Comparison of ENCODE assay signal across 32 cellular contexts in genomic region chr13:90518398-90518797, GRCh38.
"Had no signal": no experiment of that assay in that cellular context is flagged by ENCODE, and none has a peak within 500 bp of the region (broad histone marks: within the 10 kb centered on the region; RNA-seq: fewer than 3 reads in every experiment).

No MANE protein-coding gene starts in this region.

- DNase-seq: activated CD4-positive, alpha-beta memory T cell treated with anti-CD3 and anti-CD28 coated beads, Interleukin-2, amount 10 ng/mL, durations not matched to agents 7 days and 5 days; activated CD4-positive, alpha-beta T cell treated with anti-CD3 and anti-CD28 coated beads for 1 hour; activated CD4-positive, alpha-beta T cell treated with anti-CD3 and anti-CD28 coated beads for 4 hours; activated CD4-positive, alpha-beta T cell treated with anti-CD3 and anti-CD28 coated beads, Interleukin-2, amount 10 ng/mL, durations not matched to agents 7 days and 5 days; activated CD4-positive, alpha-beta T cell treated with anti-CD3 and anti-CD28 coated beads, Interleukin-2, amount 50 U/mL, for 4 hours; activated CD8-positive, alpha-beta memory T cell treated with anti-CD3 and anti-CD28 coated beads, Interleukin-2, amount 50 U/mL, for 48 hours; activated gamma-delta T cell; activated naive CD4-positive, alpha-beta T cell; activated naive CD4-positive, alpha-beta T cell treated with anti-CD3 and anti-CD28 coated beads, Interleukin-2, amount 10 ng/mL, durations not matched to agents 7 days and 5 days; activated naive CD8-positive, alpha-beta T cell treated with anti-CD3 and anti-CD28 coated beads, Interleukin-2, amount 10 ng/mL, durations not matched to agents 7 days and 5 days; activated T-cell treated with anti-CD3 and anti-CD28 coated beads for 4 hours; activated T-cell treated with anti-CD3 and anti-CD28 coated beads, Interleukin-2, amount 50 U/mL, for 24 hours; activated T-cell treated with anti-CD3 and anti-CD28 coated beads, Interleukin-2, amount 50 U/mL, for 72 hours; central memory CD4-positive, alpha-beta T cell; cerebellar nuclear complex; colonic mucosa; effector CD8-positive, alpha-beta T cell; esophagus squamous epithelium; foreskin melanocyte; heart right ventricle; T-helper 2 cell had no signal

- H3K9me3 ChIP-seq: colonic mucosa had no signal

- H3K27ac ChIP-seq: ascending aorta, breast epithelium, cardiac muscle cell, colonic mucosa, epithelial cell of prostate, esophagus squamous epithelium, gastroesophageal sphincter, heart right ventricle, VCaP had no signal

- ATAC-seq: activated naive CD4-positive, alpha-beta T cell treated with anti-CD3 and anti-CD28 coated beads, Interleukin-2, amount 50 U/mL, for 72 hours; activated T-cell treated with anti-CD3 and anti-CD28 coated beads, Interleukin-2, amount 50 U/mL, for 72 hours; gastroesophageal sphincter; heart right ventricle; WTC11 had no signal

- H3K4me3 ChIP-seq: ascending aorta, breast epithelium, cardiac muscle cell, colonic mucosa, esophagus squamous epithelium, gastroesophageal sphincter, heart right ventricle had no signal

- H3K4me1 ChIP-seq: ascending aorta, breast epithelium, colonic mucosa, esophagus squamous epithelium, gastroesophageal sphincter, heart right ventricle had no signal

- H3K36me3 Mint-ChIP-seq: activated naive CD4-positive, alpha-beta T cell treated with anti-CD3 and anti-CD28 coated beads, Interleukin-2, amount 10 ng/mL, durations not matched to agents 7 days and 5 days; activated naive CD8-positive, alpha-beta T cell treated with anti-CD3 and anti-CD28 coated beads, Interleukin-2, amount 10 ng/mL, durations not matched to agents 7 days and 5 days had no signal

- H3K4me3 Mint-ChIP-seq: activated CD4-positive, alpha-beta memory T cell treated with anti-CD3 and anti-CD28 coated beads, Interleukin-2, amount 10 ng/mL, durations not matched to agents 7 days and 5 days; activated CD4-positive, alpha-beta T cell treated with anti-CD3 and anti-CD28 coated beads, Interleukin-2, amount 10 ng/mL, durations not matched to agents 7 days and 5 days; activated naive CD4-positive, alpha-beta T cell treated with anti-CD3 and anti-CD28 coated beads, Interleukin-2, amount 10 ng/mL, durations not matched to agents 7 days and 5 days; activated naive CD8-positive, alpha-beta T cell treated with anti-CD3 and anti-CD28 coated beads, Interleukin-2, amount 10 ng/mL, durations not matched to agents 7 days and 5 days; activated T-cell treated with anti-CD3 and anti-CD28 coated beads, Interleukin-2, amount 50 U/mL, for 24 hours; activated T-cell treated with anti-CD3 and anti-CD28 coated beads, Interleukin-2, amount 50 U/mL, for 72 hours; brain; WTC11 had no signal

- H3K27me3 Mint-ChIP-seq: activated CD4-positive, alpha-beta memory T cell treated with anti-CD3 and anti-CD28 coated beads, Interleukin-2, amount 10 ng/mL, durations not matched to agents 7 days and 5 days; activated CD4-positive, alpha-beta T cell treated with anti-CD3 and anti-CD28 coated beads, Interleukin-2, amount 10 ng/mL, durations not matched to agents 7 days and 5 days; activated naive CD4-positive, alpha-beta T cell treated with anti-CD3 and anti-CD28 coated beads, Interleukin-2, amount 10 ng/mL, durations not matched to agents 7 days and 5 days; activated naive CD8-positive, alpha-beta T cell treated with anti-CD3 and anti-CD28 coated beads, Interleukin-2, amount 10 ng/mL, durations not matched to agents 7 days and 5 days; activated T-cell treated with anti-CD3 and anti-CD28 coated beads, Interleukin-2, amount 50 U/mL, for 24 hours; brain had no signal

- FAIRE-seq: endometrium, endothelial cell of umbilical vein had no signal

- H3K27me3 ChIP-seq: ascending aorta, breast epithelium, cardiac muscle cell, colonic mucosa, esophagus squamous epithelium, gastroesophageal sphincter, heart right ventricle had no signal

- H3K4me1 Mint-ChIP-seq: activated CD4-positive, alpha-beta memory T cell treated with anti-CD3 and anti-CD28 coated beads, Interleukin-2, amount 10 ng/mL, durations not matched to agents 7 days and 5 days; activated CD4-positive, alpha-beta T cell treated with anti-CD3 and anti-CD28 coated beads, Interleukin-2, amount 10 ng/mL, durations not matched to agents 7 days and 5 days; activated naive CD4-positive, alpha-beta T cell treated with anti-CD3 and anti-CD28 coated beads, Interleukin-2, amount 10 ng/mL, durations not matched to agents 7 days and 5 days; activated naive CD8-positive, alpha-beta T cell treated with anti-CD3 and anti-CD28 coated beads, Interleukin-2, amount 10 ng/mL, durations not matched to agents 7 days and 5 days; WTC11 had no signal

- H3K27ac Mint-ChIP-seq: activated CD4-positive, alpha-beta memory T cell treated with anti-CD3 and anti-CD28 coated beads, Interleukin-2, amount 10 ng/mL, durations not matched to agents 7 days and 5 days; activated CD4-positive, alpha-beta T cell treated with anti-CD3 and anti-CD28 coated beads, Interleukin-2, amount 10 ng/mL, durations not matched to agents 7 days and 5 days; activated naive CD4-positive, alpha-beta T cell treated with anti-CD3 and anti-CD28 coated beads, Interleukin-2, amount 10 ng/mL, durations not matched to agents 7 days and 5 days; activated naive CD4-positive, alpha-beta T cell treated with anti-CD3 and anti-CD28 coated beads, Interleukin-2, amount 50 U/mL, for 72 hours; activated naive CD8-positive, alpha-beta T cell treated with anti-CD3 and anti-CD28 coated beads, Interleukin-2, amount 10 ng/mL, durations not matched to agents 7 days and 5 days; activated T-cell treated with anti-CD3 and anti-CD28 coated beads, Interleukin-2, amount 50 U/mL, for 24 hours; activated T-cell treated with anti-CD3 and anti-CD28 coated beads, Interleukin-2, amount 50 U/mL, for 72 hours; WTC11 had no signal

- H3K36me3 ChIP-seq: ascending aorta, breast epithelium, cardiac muscle cell, colonic mucosa, esophagus squamous epithelium, gastroesophageal sphincter, heart right ventricle had no signal
